1 cellular context compared by ENCODE assay signal in the genomic region with DNA sequence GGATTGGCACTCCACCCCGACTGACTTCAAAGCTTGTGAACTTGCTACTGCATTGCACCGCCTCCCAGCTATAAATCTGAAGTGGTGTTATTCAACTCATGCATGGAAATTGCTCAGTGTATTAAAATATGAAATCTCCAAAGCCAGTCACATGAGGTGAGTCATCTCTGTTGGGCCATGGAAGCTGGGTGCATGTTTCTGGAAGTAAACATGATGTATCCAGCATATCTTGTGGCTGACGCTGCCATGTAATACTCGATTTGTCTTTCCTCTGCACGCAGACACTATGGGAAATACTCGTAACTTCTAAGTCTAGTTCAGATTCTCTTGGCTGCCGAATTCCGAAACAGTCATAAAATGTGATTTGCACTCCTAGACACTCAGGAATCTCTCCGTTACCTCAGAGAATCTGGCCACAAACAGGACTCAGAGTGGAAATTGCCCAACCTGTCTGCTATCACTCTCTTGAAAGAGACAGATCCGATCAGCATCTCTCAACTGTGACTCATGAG.
TF ChIP-seq lines count a peak whose summit lies in the region.

No MANE protein-coding gene starts in this region.

TF ChIP-seq in SK-N-SH, 30 proteins besides CTCF, POLR2A, EP300 and RAD21 (continued from another document):
- TF ChIP-seq, protein P1, sequence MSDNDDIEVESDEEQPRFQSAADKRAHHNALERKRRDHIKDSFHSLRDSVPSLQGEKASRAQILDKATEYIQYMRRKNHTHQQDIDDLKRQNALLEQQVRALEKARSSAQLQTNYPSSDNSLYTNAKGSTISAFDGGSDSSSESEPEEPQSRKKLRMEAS (IDR thresholded peaks at IDR 0.05; ENCODE audit: low read depth): no peak
- no peak for TF ChIP-seq RFX5 (IDR thresholded peaks at IDR 0.05; ENCODE audit: low read length)
- TF ChIP-seq REST (IDR thresholded peaks at IDR 0.05; ENCODE audit: low read depth, low read length): no peak
- TF ChIP-seq RXRA (IDR thresholded peaks at IDR 0.05; ENCODE audit: borderline replicate concordance, low read depth): no peak
- TF ChIP-seq, protein P2, sequence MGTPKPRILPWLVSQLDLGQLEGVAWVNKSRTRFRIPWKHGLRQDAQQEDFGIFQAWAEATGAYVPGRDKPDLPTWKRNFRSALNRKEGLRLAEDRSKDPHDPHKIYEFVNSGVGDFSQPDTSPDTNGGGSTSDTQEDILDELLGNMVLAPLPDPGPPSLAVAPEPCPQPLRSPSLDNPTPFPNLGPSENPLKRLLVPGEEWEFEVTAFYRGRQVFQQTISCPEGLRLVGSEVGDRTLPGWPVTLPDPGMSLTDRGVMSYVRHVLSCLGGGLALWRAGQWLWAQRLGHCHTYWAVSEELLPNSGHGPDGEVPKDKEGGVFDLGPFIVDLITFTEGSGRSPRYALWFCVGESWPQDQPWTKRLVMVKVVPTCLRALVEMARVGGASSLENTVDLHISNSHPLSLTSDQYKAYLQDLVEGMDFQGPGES (IDR thresholded peaks at IDR 0.05; ENCODE audit: low read depth, low read length): no peak
- TF ChIP-seq YY1 (IDR thresholded peaks at IDR 0.05; ENCODE audit: low read depth): no peak
